ENCODE assay signal across 32 cellular contexts in the genomic region with DNA sequence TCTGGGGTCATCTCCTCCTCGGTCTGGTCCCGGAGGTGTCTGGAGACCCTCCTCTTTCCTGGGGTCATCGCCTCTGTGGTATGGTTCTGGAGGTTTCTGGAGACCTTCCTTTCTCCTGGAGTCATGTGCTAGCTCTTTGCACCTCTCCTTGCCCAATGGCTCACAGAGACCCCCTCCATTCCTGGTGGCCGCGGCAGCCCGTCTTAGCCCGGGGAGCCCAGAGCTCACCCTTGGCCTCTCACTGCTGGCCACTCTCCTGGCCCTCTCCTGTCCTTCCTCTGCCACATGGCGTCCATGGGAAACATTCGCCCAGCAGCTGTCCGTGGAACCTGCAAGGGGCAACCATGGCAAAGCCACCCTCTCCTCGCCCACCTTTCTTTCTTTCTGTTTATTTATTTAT. TPM values are rescaled to one million over a fixed set of nuclear protein-coding genes. Genes with fewer than 3 reads are reported as not detected.
"Had no signal": no experiment of that assay in that cellular context is flagged by ENCODE, and none has a peak within 500 bp of the region (broad histone marks: within the 10 kb centered on the region; RNA-seq: fewer than 3 reads in every experiment).

No MANE protein-coding gene starts in this region.

- H3K27ac ChIP-seq: brain microvascular endothelial cell, VCaP had no signal

- H3K27me3 ChIP-seq: brain microvascular endothelial cell, MG63 had no signal

- H3K4me1 Mint-ChIP-seq: activated B cell treated with CpG ODN at 0.5 μM for 24 hours; activated naive CD8-positive, alpha-beta T cell treated with anti-CD3 and anti-CD28 coated beads for 36 hours had no signal

- H3K27ac Mint-ChIP-seq: activated B cell treated with CpG ODN at 0.5 μM for 24 hours; activated CD4-positive, alpha-beta memory T cell treated with anti-CD3 and anti-CD28 coated beads for 36 hours; activated naive CD8-positive, alpha-beta T cell treated with anti-CD3 and anti-CD28 coated beads for 36 hours; T-cell; T-helper 17 cell had no signal

- DNase-seq: activated B cell treated with CpG ODN at 0.5 μM for 24 hours; activated CD4-positive, alpha-beta memory T cell treated with anti-CD3 and anti-CD28 coated beads for 36 hours; activated CD4-positive, alpha-beta T cell treated with anti-CD3 and anti-CD28 coated beads for 4 hours; activated CD4-positive, alpha-beta T cell treated with anti-CD3 and anti-CD28 coated beads, Interleukin-2, amount 50 U/mL, for 1 hour; activated CD4-positive, CD25-positive, alpha-beta regulatory T cell treated with anti-CD3 and anti-CD28 coated beads, Interleukin-2, amount 50 U/mL, for 72 hours; activated CD8-positive, alpha-beta memory T cell treated with anti-CD3 and anti-CD28 coated beads, Interleukin-2, amount 50 U/mL, for 48 hours; activated naive CD4-positive, alpha-beta T cell; activated naive CD8-positive, alpha-beta T cell treated with anti-CD3 and anti-CD28 coated beads for 36 hours; activated T-cell treated with anti-CD3 and anti-CD28 coated beads, Interleukin-2, amount 50 U/mL, for 48 hours; amniotic stem cell; brain microvascular endothelial cell; Kasumi-1; KG1; MG63; NCI-H1048; NCI-H1436 treated with DMSO at 0.1 percent for 48 hours; NCI-H1694 treated with DMSO at 0.1 percent for 48 hours; NCI-H2029; NCI-H345; NCI-H524 treated with DMSO at 0.1 percent for 48 hours; RPMI8226; SIG-M5; T-cell; T-helper 17 cell; T-helper 9 cell had no signal

- ATAC-seq: Panc1, Right ventricle myocardium inferior, SK-N-SH treated with all-trans-retinoic acid at 6 μM for 48 hours, T-cell, T-helper 17 cell had no signal

- H3K4me3 ChIP-seq: MG63 had no signal

- H3K36me3 ChIP-seq: brain microvascular endothelial cell, MG63 had no signal

- H3K4me3 Mint-ChIP-seq: activated B cell treated with CpG ODN at 0.5 μM for 24 hours; activated CD4-positive, alpha-beta memory T cell treated with anti-CD3 and anti-CD28 coated beads for 36 hours; activated naive CD8-positive, alpha-beta T cell treated with anti-CD3 and anti-CD28 coated beads for 36 hours; T-cell; T-helper 17 cell had no signal

- H3K36me3 Mint-ChIP-seq: activated naive CD8-positive, alpha-beta T cell treated with anti-CD3 and anti-CD28 coated beads for 36 hours had no signal

- H3K27me3 Mint-ChIP-seq: activated CD4-positive, alpha-beta memory T cell treated with anti-CD3 and anti-CD28 coated beads for 36 hours; activated naive CD8-positive, alpha-beta T cell treated with anti-CD3 and anti-CD28 coated beads for 36 hours; T-cell; T-helper 17 cell had no signal

RNA-seq across cellular contexts. Expression of a gene that starts 20.2 kb away (rescaled TPM):
- total RNA-seq: activated B cell treated with CpG ODN at 0.5 μM for 24 hours; activated CD4-positive, alpha-beta memory T cell treated with anti-CD3 and anti-CD28 coated beads for 36 hours; activated naive CD8-positive, alpha-beta T cell treated with anti-CD3 and anti-CD28 coated beads for 36 hours; aorta; NCI-H460; Right ventricle myocardium inferior; SK-MEL-5; T-cell; T-helper 17 cell had no signal
